Comparison of ENCODE assay signal across 8 cellular contexts in the genomic region with DNA sequence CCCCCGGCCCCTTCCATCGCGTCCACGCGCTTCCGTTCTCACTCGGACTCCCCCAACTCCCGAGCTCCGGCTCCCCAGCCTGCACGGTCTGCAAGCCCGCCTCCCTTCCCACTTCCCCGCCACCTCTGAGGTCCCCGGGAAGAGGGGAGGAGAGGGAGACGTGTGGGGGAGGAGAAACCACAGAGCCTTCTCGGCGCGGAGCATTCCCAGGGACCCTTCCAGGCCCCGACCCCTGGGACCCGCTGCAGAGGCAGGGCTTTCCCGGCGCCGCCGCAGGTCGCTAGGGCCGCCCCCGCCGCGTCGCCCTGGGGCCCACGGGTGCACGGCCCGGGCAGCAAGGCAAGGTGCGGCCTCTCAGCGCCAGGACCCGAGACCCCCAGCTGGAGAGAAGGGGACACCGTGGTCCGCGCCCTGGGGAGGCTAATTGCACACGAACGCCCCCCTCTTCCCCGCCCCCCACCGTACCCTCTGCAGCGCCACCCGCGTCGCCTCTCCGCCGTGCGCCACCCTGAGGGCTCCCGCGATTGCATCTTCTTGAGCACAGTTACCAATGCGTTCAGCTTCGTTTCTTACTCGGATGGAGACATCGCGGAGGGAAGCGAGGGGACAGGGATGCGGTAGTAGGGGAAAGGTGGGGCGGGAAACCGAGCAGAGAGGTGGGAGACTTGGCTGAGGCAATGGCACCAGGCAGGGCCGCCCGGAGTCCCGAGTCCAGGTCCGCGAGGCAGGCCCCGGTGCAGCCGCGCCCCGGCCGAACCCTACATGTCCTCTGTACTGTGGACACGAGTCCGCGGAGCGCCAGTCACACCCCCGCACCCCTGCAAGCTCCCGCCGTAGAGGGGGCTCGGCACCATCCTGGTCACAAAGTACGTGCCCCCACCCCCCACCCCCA. TPM values are rescaled to one million over a fixed set of nuclear protein-coding genes. Genes with fewer than 3 reads are reported as not detected.
DNase-seq lines count a peak whose midpoint lies in the region; ATAC-seq, FAIRE-seq and TF ChIP-seq lines count a peak whose summit lies in the region.

No MANE protein-coding gene starts in this region.

- intact Hi-C loops in head of caudate nucleus (cut with DNase I): loop anchor here (5.0 kb wide), 1 partner anchor 236 kb away; no protein-coding TSS in a partner anchor

- no peak overlapping the region for H3K27ac ChIP-seq in CD4-positive, CD25-positive, alpha-beta regulatory T cell (ENCODE audit: insufficient read depth, low read length, poor library complexity, severe bottlenecking)

- TF ChIP-seq CTCF in osteocyte (IDR thresholded peaks at IDR 0.05): peak; percentile 40

- peak in 2 of 3 donors; percentile 60 to 62 for DNase-seq in CD4-positive, CD25-positive, alpha-beta regulatory T cell
- no peak for DNase-seq in GM19239 (ENCODE audit: insufficient read length, low spot score)
- peak; percentile 57 for DNase-seq in RCC 7860 (ENCODE audit: low spot score)
- DNase-seq in head of caudate nucleus: peak in 41 of 42 donors; percentile 56 to 92 (median 79)
- DNase-seq in osteocyte (ENCODE audit: extremely low spot score, unreplicated experiment): peak; percentile 83

- peaks cover 44% of the 10 kb centered on the region for H3K4me1 ChIP-seq in CD4-positive, CD25-positive, alpha-beta regulatory T cell (ENCODE audit: control insufficient read depth, insufficient read depth, low read length, poor library complexity, severe bottlenecking)

- H3K27me3 Mint-ChIP-seq in CD4-positive, CD25-positive, alpha-beta regulatory T cell: peaks cover 81% of the 10 kb centered on the region
- H3K27me3 Mint-ChIP-seq in activated naive CD4-positive, alpha-beta T cell treated with anti-CD3 and anti-CD28 coated beads, Interleukin-2, amount 50 U/mL, for 24 hours: peaks cover 38% of the 10 kb centered on the region
- H3K27me3 Mint-ChIP-seq in osteocyte (ENCODE audit: unreplicated experiment): peaks cover 5% of the 10 kb centered on the region

- ATAC-seq in CD4-positive, CD25-positive, alpha-beta regulatory T cell (ENCODE audit: low read depth in 2 of 2): peak; percentile 46 to 56
- peak; percentile 57 for ATAC-seq in HG03378 (IDR thresholded peaks at IDR 0.05; ENCODE audit: unreplicated experiment)
- no peak for ATAC-seq in HG03108 (IDR thresholded peaks at IDR 0.05; ENCODE audit: unreplicated experiment)

- no peaks in the 10 kb centered on the region for H3K9me3 ChIP-seq in CD4-positive, CD25-positive, alpha-beta regulatory T cell (ENCODE audit: control insufficient read depth in 2 of 2, low read length in 2 of 2)

- peaks cover 34% of the 10 kb centered on the region for H3K27me3 ChIP-seq in CD4-positive, CD25-positive, alpha-beta regulatory T cell (ENCODE audit: control insufficient read depth, insufficient read depth, low read length)

- peak overlapping the region; percentile 85 to 92 (median 88) for H3K4me3 Mint-ChIP-seq in CD4-positive, CD25-positive, alpha-beta regulatory T cell
- peak overlapping the region; percentile 86 for H3K4me3 Mint-ChIP-seq in activated naive CD4-positive, alpha-beta T cell treated with anti-CD3 and anti-CD28 coated beads, Interleukin-2, amount 50 U/mL, for 24 hours
- H3K4me3 Mint-ChIP-seq in osteocyte (ENCODE audit: unreplicated experiment): peak overlapping the region; percentile 84

- H3K36me3 ChIP-seq in CD4-positive, CD25-positive, alpha-beta regulatory T cell (ENCODE audit: control insufficient read depth, insufficient read depth, low read length): no peaks in the 10 kb centered on the region

- peak; percentile 80 for FAIRE-seq in GM19239 (lab: Jason Lieb, UNC)
- FAIRE-seq in RCC 7860 (lab: Jason Lieb, UNC): no peak

- H3K9me3 Mint-ChIP-seq in CD4-positive, CD25-positive, alpha-beta regulatory T cell: peaks cover 0 to 3% (median 0%) of the 10 kb centered on the region in 7 donors
- no peaks in the 10 kb centered on the region for H3K9me3 Mint-ChIP-seq in activated naive CD4-positive, alpha-beta T cell treated with anti-CD3 and anti-CD28 coated beads, Interleukin-2, amount 50 U/mL, for 24 hours
- no peaks in the 10 kb centered on the region for H3K9me3 Mint-ChIP-seq in osteocyte (ENCODE audit: unreplicated experiment)

- H3K4me3 ChIP-seq in CD4-positive, CD25-positive, alpha-beta regulatory T cell (ENCODE audit: low read depth, low read length): peak overlapping the region; percentile 32

- peaks cover 13 to 28% (median 19%) of the 10 kb centered on the region in 4 donors for H3K4me1 Mint-ChIP-seq in CD4-positive, CD25-positive, alpha-beta regulatory T cell
- H3K4me1 Mint-ChIP-seq in activated naive CD4-positive, alpha-beta T cell treated with anti-CD3 and anti-CD28 coated beads, Interleukin-2, amount 50 U/mL, for 24 hours: peaks cover 25% of the 10 kb centered on the region
- H3K4me1 Mint-ChIP-seq in osteocyte (ENCODE audit: unreplicated experiment): peaks cover 23% of the 10 kb centered on the region

- no peak overlapping the region for H3K27ac Mint-ChIP-seq in CD4-positive, CD25-positive, alpha-beta regulatory T cell
- H3K27ac Mint-ChIP-seq in activated naive CD4-positive, alpha-beta T cell treated with anti-CD3 and anti-CD28 coated beads, Interleukin-2, amount 50 U/mL, for 24 hours: no peak overlapping the region
- no peak overlapping the region for H3K27ac Mint-ChIP-seq in osteocyte (ENCODE audit: unreplicated experiment)

- no peaks in the 10 kb centered on the region for H3K36me3 Mint-ChIP-seq in CD4-positive, CD25-positive, alpha-beta regulatory T cell
- H3K36me3 Mint-ChIP-seq in activated naive CD4-positive, alpha-beta T cell treated with anti-CD3 and anti-CD28 coated beads, Interleukin-2, amount 50 U/mL, for 24 hours: peaks cover 2% of the 10 kb centered on the region
- no peaks in the 10 kb centered on the region for H3K36me3 Mint-ChIP-seq in osteocyte (ENCODE audit: unreplicated experiment)

RNA-seq across cellular contexts. Expression of gene SKIDA1, which starts 29.0 kb away (rescaled TPM):
- total RNA-seq in CD4-positive, CD25-positive, alpha-beta regulatory T cell: 0.10 TPM
- not detected for polyA plus RNA-seq in CD4-positive, CD25-positive, alpha-beta regulatory T cell
- 4.3 and 4.9 TPM in 2 replicates for total RNA-seq in osteocyte

RNA-seq across cellular contexts. Expression of gene MLLT10, which starts 37.5 kb away (rescaled TPM):
- 81.9 TPM for total RNA-seq in CD4-positive, CD25-positive, alpha-beta regulatory T cell
- 1 to 10 TPM; 5.8 to 9.3 (median 8.0) TPM for polyA plus RNA-seq in CD4-positive, CD25-positive, alpha-beta regulatory T cell
- 43.9 and 56.5 TPM in 2 replicates for total RNA-seq in osteocyte
